ENCODE assay signal across 8 cellular contexts in the genomic region with DNA sequence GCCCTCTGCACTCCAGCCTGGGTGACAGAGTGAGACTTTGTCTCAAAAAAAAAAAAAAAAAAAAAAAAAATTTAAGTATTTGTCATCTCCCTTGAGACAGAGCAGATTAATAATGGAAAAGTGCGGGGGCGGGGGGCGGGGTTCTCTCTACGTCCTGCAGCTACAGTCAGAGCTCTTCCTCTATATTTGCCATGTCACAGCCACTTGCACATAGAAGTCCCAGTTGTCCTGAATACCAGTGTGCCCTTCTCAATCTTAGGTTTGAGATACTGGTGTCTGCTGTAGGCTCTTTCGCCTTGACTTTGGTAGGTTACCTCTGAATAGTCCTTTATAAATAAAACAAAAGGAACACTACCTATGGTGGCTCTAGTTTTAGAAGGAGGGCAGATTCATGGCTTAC.
DNase-seq lines count a peak whose midpoint lies in the region; ATAC-seq and TF ChIP-seq lines count a peak whose summit lies in the region.

No MANE protein-coding gene starts in this region.

- peak overlapping the region; percentile 57 to 66 for H3K27ac ChIP-seq in breast epithelium

- peak overlapping the region; percentile 20 for H3K9ac ChIP-seq in mucosa of stomach (ENCODE audit: low read length)

- H3K27me3 ChIP-seq in breast epithelium (no peaks in the 10 kb centered on the region), mucosa of stomach (ENCODE audit: control insufficient read depth, insufficient read depth, low read length) (no peaks in the 10 kb centered on the region)

- H3K4me3 ChIP-seq in breast epithelium (no peak overlapping the region), mucosa of stomach (ENCODE audit: low read length) (no peak overlapping the region), lower leg skin (ENCODE audit: low read depth, poor library complexity, severe bottlenecking) (no peak overlapping the region)

- DNase-seq in Caki2 (ENCODE audit: low read depth) (peak; percentile 82), breast epithelium (ENCODE audit: low spot score in 2 of 2) (no peak), NCI-H510A (lab: John Stamatoyannopoulos, UW) (no peak), lower leg skin (ENCODE audit: low spot score in 2 of 2) (no peak), MV-4-11 (lab: John Stamatoyannopoulos, UW) (no peak), NCI-H2227 (lab: John Stamatoyannopoulos, UW; ENCODE audit: unreplicated experiment) (no peak)

- H3K36me3 ChIP-seq in breast epithelium (no peaks in the 10 kb centered on the region), mucosa of stomach (ENCODE audit: control insufficient read depth, insufficient read depth, low read length) (no peaks in the 10 kb centered on the region)

- TF ChIP-seq CTCF in breast epithelium (IDR thresholded peaks at IDR 0.05): no peak
- TF ChIP-seq CTCF in lower leg skin (IDR thresholded peaks at IDR 0.05): no peak

- in situ Hi-C loops in Caki2 (cut with HindIII; ENCODE audit: low pct_unique_long_range_greater_than_20kb, low sequenced_read_pairs): no loop called here

- H3K4me1 ChIP-seq in breast epithelium (no peaks in the 10 kb centered on the region), mucosa of stomach (ENCODE audit: control insufficient read depth, insufficient read depth, low read length) (peaks cover 36% of the 10 kb centered on the region)

- peak; percentile 55 for ATAC-seq in HG03066 (IDR thresholded peaks at IDR 0.05; ENCODE audit: low read depth, unreplicated experiment)

- intact Hi-C loops in breast epithelium (cut with DNase I; ENCODE audit: low total_unique reads) (no loop called here), lower leg skin (cut with DNase I; ENCODE audit: low total_unique reads) (no loop called here)

- TF ChIP-seq POLR2A in breast epithelium (IDR thresholded peaks at IDR 0.05) (no peak), lower leg skin (IDR thresholded peaks at IDR 0.05) (no peak)

- H3K9me3 ChIP-seq in breast epithelium: no peaks in the 10 kb centered on the region
- H3K9me3 ChIP-seq in mucosa of stomach (ENCODE audit: control insufficient read depth, low read length): no peaks in the 10 kb centered on the region

- WGBS in lower leg skin, 2 donors: 42 to 55% methylated on average over 5 of the region's 5 CpGs
